Comparison of ENCODE assay signal across 1 cellular context in the genomic region with DNA sequence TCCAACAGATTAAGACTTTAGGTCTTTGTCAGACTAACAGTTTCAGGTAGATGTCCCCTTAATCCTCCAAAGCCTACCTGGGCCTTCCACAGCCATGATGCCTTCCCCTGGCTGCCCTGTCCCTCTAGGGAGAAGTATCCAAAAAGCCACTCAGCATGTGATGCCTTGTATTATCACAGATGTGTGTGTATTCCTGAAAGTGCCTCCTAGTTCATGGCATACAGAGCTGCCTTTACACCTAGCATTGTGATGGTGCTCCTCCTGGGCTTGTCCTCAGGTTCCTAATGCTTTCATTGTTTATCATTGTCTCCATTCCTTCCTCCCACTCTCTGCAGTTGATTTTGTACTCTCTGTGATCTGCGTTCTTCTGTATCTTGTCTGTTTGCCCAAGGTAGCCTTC.
TF ChIP-seq lines count a peak whose summit lies in the region.

No MANE protein-coding gene starts in this region.

TF ChIP-seq in SK-N-SH treated with all-trans-retinoic acid at 6 μM for 48 hours, 23 proteins besides CTCF, POLR2A, EP300 and RAD21 (continued from another document):
- TF ChIP-seq ZFP30 (CRISPR knock-in tag; IDR thresholded peaks at IDR 0.05) (no peak), TCF4 (CRISPR knock-in tag; IDR thresholded peaks at IDR 0.05; ENCODE audit: borderline replicate concordance) (no peak), OSR1 (CRISPR knock-in tag; IDR thresholded peaks at IDR 0.05) (no peak), BACH2 (CRISPR knock-in tag; IDR thresholded peaks at IDR 0.05; ENCODE audit: borderline replicate concordance) (no peak), CSDC2 (CRISPR knock-in tag; IDR thresholded peaks at IDR 0.05) (no peak)
- TF ChIP-seq, protein P1, sequence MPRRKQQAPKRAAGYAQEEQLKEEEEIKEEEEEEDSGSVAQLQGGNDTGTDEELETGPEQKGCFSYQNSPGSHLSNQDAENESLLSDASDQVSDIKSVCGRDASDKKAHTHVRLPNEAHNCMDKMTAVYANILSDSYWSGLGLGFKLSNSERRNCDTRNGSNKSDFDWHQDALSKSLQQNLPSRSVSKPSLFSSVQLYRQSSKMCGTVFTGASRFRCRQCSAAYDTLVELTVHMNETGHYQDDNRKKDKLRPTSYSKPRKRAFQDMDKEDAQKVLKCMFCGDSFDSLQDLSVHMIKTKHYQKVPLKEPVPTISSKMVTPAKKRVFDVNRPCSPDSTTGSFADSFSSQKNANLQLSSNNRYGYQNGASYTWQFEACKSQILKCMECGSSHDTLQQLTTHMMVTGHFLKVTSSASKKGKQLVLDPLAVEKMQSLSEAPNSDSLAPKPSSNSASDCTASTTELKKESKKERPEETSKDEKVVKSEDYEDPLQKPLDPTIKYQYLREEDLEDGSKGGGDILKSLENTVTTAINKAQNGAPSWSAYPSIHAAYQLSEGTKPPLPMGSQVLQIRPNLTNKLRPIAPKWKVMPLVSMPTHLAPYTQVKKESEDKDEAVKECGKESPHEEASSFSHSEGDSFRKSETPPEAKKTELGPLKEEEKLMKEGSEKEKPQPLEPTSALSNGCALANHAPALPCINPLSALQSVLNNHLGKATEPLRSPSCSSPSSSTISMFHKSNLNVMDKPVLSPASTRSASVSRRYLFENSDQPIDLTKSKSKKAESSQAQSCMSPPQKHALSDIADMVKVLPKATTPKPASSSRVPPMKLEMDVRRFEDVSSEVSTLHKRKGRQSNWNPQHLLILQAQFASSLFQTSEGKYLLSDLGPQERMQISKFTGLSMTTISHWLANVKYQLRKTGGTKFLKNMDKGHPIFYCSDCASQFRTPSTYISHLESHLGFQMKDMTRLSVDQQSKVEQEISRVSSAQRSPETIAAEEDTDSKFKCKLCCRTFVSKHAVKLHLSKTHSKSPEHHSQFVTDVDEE (CRISPR knock-in tag; IDR thresholded peaks at IDR 0.05) = no peak
TF ChIP-seq in SK-N-SH treated with all-trans-retinoic acid at 6 μM for 48 hours: peak in this region for 0.
